ENCODE assay signal across 8 cellular contexts in the genomic region with DNA sequence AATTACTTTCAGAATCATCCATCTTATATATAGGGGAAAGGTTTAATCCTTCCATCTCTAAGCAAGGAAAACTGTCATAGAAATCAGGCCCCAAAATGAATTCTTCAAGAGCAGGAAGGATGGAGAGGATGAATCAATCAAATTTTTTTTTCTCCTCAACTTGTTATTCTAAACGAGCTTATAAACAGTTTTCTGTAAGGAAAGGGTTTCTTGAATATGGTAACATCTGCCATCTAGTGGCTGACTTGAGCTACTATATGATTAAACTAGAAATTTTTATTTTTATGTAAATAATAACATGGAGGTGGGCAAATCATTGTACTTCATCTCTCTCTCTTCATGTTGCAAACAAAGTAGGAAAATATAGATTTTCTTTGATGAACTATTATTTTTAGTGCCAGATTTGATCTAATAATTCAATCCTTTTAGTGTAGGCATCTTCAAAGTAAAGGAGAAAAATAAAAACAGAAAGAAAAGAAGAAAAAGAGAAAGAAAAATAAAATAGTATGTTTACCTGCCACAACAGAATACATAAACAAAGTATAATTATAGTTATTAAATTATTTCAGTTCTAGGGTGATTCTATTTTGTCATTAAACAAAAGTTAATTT.
DNase-seq lines count a peak whose midpoint lies in the region; ATAC-seq and TF ChIP-seq lines count a peak whose summit lies in the region.

No MANE protein-coding gene starts in this region.

- no peak overlapping the region for H2BK12ac ChIP-seq in mesenchymal stem cell (ENCODE audit: low read length in 2 of 2)

- no peak overlapping the region for H2AFZ ChIP-seq in mesenchymal stem cell (ENCODE audit: low read depth, low read length)

- H3K4ac ChIP-seq in mesenchymal stem cell (ENCODE audit: low read depth in 1 of 2, low read length in 2 of 2): no peak overlapping the region

- H2BK120ac ChIP-seq in mesenchymal stem cell (ENCODE audit: low read depth, low read length): no peak overlapping the region

- H3K27ac ChIP-seq in mesenchymal stem cell (ENCODE audit: low read length, poor library complexity, severe bottlenecking): no peak overlapping the region

- H3K23ac ChIP-seq in mesenchymal stem cell (ENCODE audit: low read length in 2 of 2): no peak overlapping the region

- in situ Hi-C loops in G401 (cut with HindIII; ENCODE audit: low sequenced_read_pairs): no loop called here

- H2BK5ac ChIP-seq in mesenchymal stem cell (ENCODE audit: low read depth, low read length, poor library complexity, severe bottlenecking): no peak overlapping the region

- H3K36me3 ChIP-seq in mesenchymal stem cell (ENCODE audit: control insufficient read depth in 1 of 2, insufficient read depth in 2 of 2, low read depth in 1 of 2, low read length in 2 of 2): no peaks in the 10 kb centered on the region

- DNase-seq in G401 (ENCODE audit: low spot score): peak; percentile 66
- DNase-seq in HT1080 (ENCODE audit: low read depth): peak; percentile 66
- peak; percentile 38 for DNase-seq in NOMO-1 treated with dmso at 0.1 percent for 144 hours (lab: John Stamatoyannopoulos, UW; ENCODE audit: unreplicated experiment)
- peak; percentile 77 for DNase-seq in choroid plexus epithelial cell (ENCODE audit: low read depth)
- peak; percentile 58 for DNase-seq in mesenchymal stem cell
- DNase-seq in GM19240 (ENCODE audit: insufficient read length, low spot score): no peak

- no peak overlapping the region for H4K91ac ChIP-seq in mesenchymal stem cell (ENCODE audit: low read length)

- H3K18ac ChIP-seq in mesenchymal stem cell (ENCODE audit: low read depth in 1 of 2, low read length in 2 of 2): no peak overlapping the region

- ATAC-seq in GM21528 (IDR thresholded peaks at IDR 0.05; ENCODE audit: low FRiP score, unreplicated experiment): peak; percentile 86
- ATAC-seq in HG02884 (IDR thresholded peaks at IDR 0.05; ENCODE audit: unreplicated experiment): no peak

- H3K79me1 ChIP-seq in mesenchymal stem cell (replicated peaks; ENCODE audit: low read length, poor library complexity, severe bottlenecking): no peaks in the 10 kb centered on the region

- no peak overlapping the region for H3K4me2 ChIP-seq in mesenchymal stem cell (ENCODE audit: low read length, poor library complexity, severe bottlenecking)

- H3K4me1 ChIP-seq in mesenchymal stem cell (ENCODE audit: control insufficient read depth, insufficient read depth, low read depth, low read length): no peaks in the 10 kb centered on the region

- H2BK15ac ChIP-seq in mesenchymal stem cell (ENCODE audit: low read depth, poor library complexity, severe bottlenecking): no peak overlapping the region

- H3K4me3 ChIP-seq in choroid plexus epithelial cell (ENCODE audit: low read depth, low read length) (no peak overlapping the region), mesenchymal stem cell (ENCODE audit: insufficient read depth in 1 of 2, low read depth in 1 of 2, low read length in 2 of 2) (no peak overlapping the region)

- peaks cover 6 to 7% of the 10 kb centered on the region in 2 experiments for H3K27me3 ChIP-seq in mesenchymal stem cell (ENCODE audit: control insufficient read depth in 1 of 2, insufficient read depth in 1 of 2, low read length in 2 of 2)

- no peak overlapping the region for H3K14ac ChIP-seq in mesenchymal stem cell (ENCODE audit: low read length in 2 of 2)

- TF ChIP-seq CTCF in choroid plexus epithelial cell (conservative IDR thresholded peaks at IDR 0.05; ENCODE audit: low read depth, low read length): peak; percentile 64

- H4K8ac ChIP-seq in mesenchymal stem cell (ENCODE audit: low read length): no peak overlapping the region

- peak overlapping the region; percentile 45 for H3K9ac ChIP-seq in mesenchymal stem cell (ENCODE audit: low read length)

- H3K9me3 ChIP-seq in mesenchymal stem cell (ENCODE audit: control insufficient read depth, low read length): no peaks in the 10 kb centered on the region

- no CpG with 5 or more reads among the region's 1 CpG for WGBS in mesenchymal stem cell

- no peak overlapping the region for H2AK5ac ChIP-seq in mesenchymal stem cell (ENCODE audit: low read length, severe bottlenecking)
